Comparison of ENCODE assay signal across 8 cellular contexts in genomic region chr5:111756701-111757581, GRCh38. TPM values are rescaled to one million over a fixed set of nuclear protein-coding genes. Genes with fewer than 3 reads are reported as not detected.
DNase-seq lines count a peak whose midpoint lies in the region; ATAC-seq, FAIRE-seq and TF ChIP-seq lines count a peak whose summit lies in the region.

Gene NREP, minus strand, starts transcription at chr5:111757194. Its CDS starts 1,422 bp downstream, at chr5:111755772.

- TF ChIP-seq POLR2A in H1 (IDR thresholded peaks at IDR 0.05; ENCODE audit: control extremely low read depth in 1 of 2, low read depth in 2 of 2, low read length in 2 of 2), result peak; percentile 91 to 95

- H3K27ac Mint-ChIP-seq in CD4-positive, alpha-beta memory T cell, result peak within 1 kb of the TSS in 3 of 7 donors; percentile 37 to 80 (median 47)
- H3K27ac Mint-ChIP-seq in activated CD8-positive, alpha-beta T cell treated with anti-CD3 and anti-CD28 coated beads for 36 hours, result peak within 1 kb of the TSS; percentile 82

- peak within 1 kb of the TSS; percentile 98 for H3K56ac ChIP-seq in H1 (replicated peaks; ENCODE audit: insufficient read length, low read depth, low read length)

- peak; percentile 51 for ATAC-seq in GM19467 (IDR thresholded peaks at IDR 0.05; ENCODE audit: unreplicated experiment)
- peak; percentile 71 for ATAC-seq in activated CD8-positive, alpha-beta T cell treated with anti-CD3 and anti-CD28 coated beads for 36 hours

- peak; percentile 1 to 15; a peak in 1 of 4 replicates for TF ChIP-seq RAD21 in H1 (IDR thresholded peaks at IDR 0.05 in 1 of 2, conservative IDR thresholded peaks at IDR 0.05 in 1 of 2; ENCODE audit: low read depth in 2 of 2, low read length in 2 of 2)

- H2BK120ac ChIP-seq in H1 (replicated peaks; ENCODE audit: low read depth, low read length), result peak within 1 kb of the TSS; percentile 34
- peak within 1 kb of the TSS; percentile 99 for H2BK120ac ChIP-seq in mesenchymal stem cell (ENCODE audit: low read depth, low read length)

- no peaks in the 10 kb centered on the region for H3K4me1 ChIP-seq in CD4-positive, alpha-beta memory T cell (ENCODE audit: insufficient read depth, low read length)
- H3K4me1 ChIP-seq in H1 (replicated peaks in 1 of 4; ENCODE audit: control insufficient read depth in 3 of 4, insufficient read depth in 4 of 4, low read length in 3 of 4), result peaks cover 0 to 10% (median 3%) of the 10 kb centered on the region in 4 experiments; a peak in 3 of 7 replicates
- H3K4me1 ChIP-seq in mesenchymal stem cell (ENCODE audit: control insufficient read depth, insufficient read depth, low read depth, low read length), result peaks cover 3% of the 10 kb centered on the region

- peak within 1 kb of the TSS; percentile 76 for H3K18ac ChIP-seq in H1 (ENCODE audit: extremely low read depth, low read length)
- peak within 1 kb of the TSS; percentile 83 to 94 for H3K18ac ChIP-seq in mesenchymal stem cell (ENCODE audit: low read depth in 1 of 2, low read length in 2 of 2)

- WGBS in H1 (ENCODE audit: extremely low coverage in 1 of 2, insufficient coverage in 1 of 2, insufficient read length in 1 of 2, insufficient replicate concordance in 2 of 2, low coverage in 1 of 2, low lambda C conversion rate in 2 of 2, missing lambda C conversion rate in 1 of 2), 2 experiments, result 4% methylated on average over 15 of the region's 19 CpGs; no CpG with 5 or more reads in 1 of the 2 experiments
- WGBS in mesenchymal stem cell, result 0% methylated on average over 13 of the region's 19 CpGs

- H3K9ac ChIP-seq in H1 (replicated peaks in 1 of 4; ENCODE audit: extremely low read depth in 1 of 4, low read depth in 3 of 4, low read length in 3 of 4), result peak within 1 kb of the TSS; percentile 84 to 97 (median 96)
- peak within 1 kb of the TSS; percentile 90 for H3K9ac ChIP-seq in mesenchymal stem cell (ENCODE audit: low read length)

- H2BK5ac ChIP-seq in H1 (ENCODE audit: low read depth, low read length) (peak within 1 kb of the TSS; percentile 92), mesenchymal stem cell (ENCODE audit: low read depth, low read length, poor library complexity, severe bottlenecking) (peak within 1 kb of the TSS; percentile 75)

- no peak within 1 kb of the TSS for H3K27ac ChIP-seq in CD4-positive, alpha-beta memory T cell (ENCODE audit: low read depth, low read length)
- H3K27ac ChIP-seq in HL-60 (replicated peaks) (peak within 1 kb of the TSS; percentile 96), H1 (ENCODE audit: low read depth, low read length) (peak within 1 kb of the TSS; percentile 94), mesenchymal stem cell (ENCODE audit: low read length, poor library complexity, severe bottlenecking) (peak within 1 kb of the TSS; percentile 97)

- CTCF ChIA-PET in CD4-positive, alpha-beta memory T cell (lab: Charles Lee; ENCODE audit: partially characterized antibody), result no interaction called here
- CTCF ChIA-PET in activated CD8-positive, alpha-beta T cell treated with anti-CD3 and anti-CD28 coated beads for 36 hours (lab: Charles Lee), result interaction anchor here (0.6 to 2.0 kb wide), 7 partner anchors 8 to 226 kb away, joined by 3 to 7 read pairs (median 4); no protein-coding TSS in a partner anchor
- CTCF ChIA-PET in H1 (lab: Charles Lee; ENCODE audit: partially characterized antibody), result interaction anchor here (0.6 to 2.4 kb wide), 4 partner anchors 15 to 955 kb away, joined by 3 to 6 read pairs (median 5); no protein-coding TSS in a partner anchor

- H3K36me3 ChIP-seq in CD4-positive, alpha-beta memory T cell (ENCODE audit: insufficient read depth, low read length), result no peaks in the 10 kb centered on the region
- H3K36me3 ChIP-seq in H1 (ENCODE audit: control insufficient read depth in 2 of 4, insufficient read depth in 4 of 4, low read length in 3 of 4) (peaks cover 0 to 18% (median 0%) of the 10 kb centered on the region in 4 experiments; a peak in 3 of 8 replicates), mesenchymal stem cell (ENCODE audit: control insufficient read depth in 1 of 2, insufficient read depth in 2 of 2, low read depth in 1 of 2, low read length in 2 of 2) (peaks cover 0 to 2% of the 10 kb centered on the region in 2 experiments)

- H3K4me3 ChIP-seq in CD4-positive, alpha-beta memory T cell (ENCODE audit: low read length in 2 of 2), result peak within 1 kb of the TSS in 1 of 2 donors; percentile 59
- H3K4me3 ChIP-seq in HL-60 (replicated peaks; ENCODE audit: insufficient read depth, low read length) (peak within 1 kb of the TSS; percentile 51), H1 (ENCODE audit: extremely low read depth in 1 of 4, insufficient read depth in 2 of 4, low read depth in 3 of 4, low read length in 4 of 4) (peak within 1 kb of the TSS; percentile 81 to 99 (median 84)), mesenchymal stem cell (ENCODE audit: insufficient read depth in 1 of 2, low read depth in 1 of 2, low read length in 2 of 2) (peak within 1 kb of the TSS; percentile 52 to 82)

- peak within 1 kb of the TSS; percentile 80 to 90 for H3K4me2 ChIP-seq in H1 (ENCODE audit: insufficient read depth in 1 of 2, low read depth in 2 of 2, low read length in 2 of 2)
- peak within 1 kb of the TSS; percentile 74 for H3K4me2 ChIP-seq in mesenchymal stem cell (ENCODE audit: low read length, poor library complexity, severe bottlenecking)

- H2AFZ ChIP-seq in H1 (ENCODE audit: low read length) (peak within 1 kb of the TSS; percentile 60; the same call in 1 of the 2 replicates), mesenchymal stem cell (ENCODE audit: low read depth, low read length) (peak within 1 kb of the TSS; percentile 20)

- H3K27me3 ChIP-seq in CD4-positive, alpha-beta memory T cell (ENCODE audit: insufficient read depth, low read length), result no peaks in the 10 kb centered on the region
- H3K27me3 ChIP-seq in HL-60 (ENCODE audit: insufficient read depth, poor library complexity, severe bottlenecking) (no peaks in the 10 kb centered on the region), H1 (replicated peaks in 1 of 4; ENCODE audit: control insufficient read depth in 3 of 4, extremely low read depth in 1 of 4, insufficient read depth in 3 of 4, low read length in 3 of 4) (no peaks in the 10 kb centered on the region), mesenchymal stem cell (ENCODE audit: control insufficient read depth in 1 of 2, insufficient read depth in 1 of 2, low read length in 2 of 2) (no peaks in the 10 kb centered on the region)

- FAIRE-seq in H1 (lab: Jason Lieb, UNC), result peak; percentile 65

- no peaks in the 10 kb centered on the region for H4K20me1 ChIP-seq in H1 (replicated peaks in 1 of 2; ENCODE audit: control insufficient read depth in 1 of 2, insufficient read depth in 2 of 2, low read length in 2 of 2)

- peak within 1 kb of the TSS; percentile 86 for H4K91ac ChIP-seq in H1 (replicated peaks; ENCODE audit: insufficient read length, low read length)
- H4K91ac ChIP-seq in mesenchymal stem cell (ENCODE audit: low read length), result peak within 1 kb of the TSS; percentile 89

- peaks cover 6 to 12% (median 8%) of the 10 kb centered on the region in 4 donors for H3K4me1 Mint-ChIP-seq in CD4-positive, alpha-beta memory T cell
- peaks cover 21% of the 10 kb centered on the region for H3K4me1 Mint-ChIP-seq in activated CD8-positive, alpha-beta T cell treated with anti-CD3 and anti-CD28 coated beads for 36 hours (ENCODE audit: low read depth)

- POLR2A ChIA-PET in CD4-positive, alpha-beta memory T cell (lab: Charles Lee; ENCODE audit: partially characterized antibody), result interaction anchor here (0.8 to 1.2 kb wide), 2 partner anchors 225 to 404 kb away, joined by 3 to 4 read pairs; no protein-coding TSS in a partner anchor
- POLR2A ChIA-PET in activated CD8-positive, alpha-beta T cell treated with anti-CD3 and anti-CD28 coated beads for 36 hours (lab: Charles Lee), result interaction anchor here (0.6 to 2.0 kb wide), 4 partner anchors 14 to 404 kb away, joined by 3 to 8 read pairs (median 3); no protein-coding TSS in a partner anchor
- POLR2A ChIA-PET in H1 (lab: Charles Lee; ENCODE audit: partially characterized antibody), result interaction anchor here (0.6 to 3.7 kb wide), 40 partner anchors 9 to 1316 kb away, joined by 3 to 28 read pairs (median 4); partner anchors contain the start of gene STARD4

- peak within 1 kb of the TSS; percentile 100 for H4K8ac ChIP-seq in H1 (ENCODE audit: extremely low read depth, insufficient read depth, low read length)
- H4K8ac ChIP-seq in mesenchymal stem cell (ENCODE audit: low read length), result peak within 1 kb of the TSS; percentile 88

- peaks cover 0 to 48% of the 10 kb centered on the region in 2 experiments; a peak in 3 of 4 replicates for H3K79me2 ChIP-seq in H1 (ENCODE audit: control insufficient read depth in 1 of 2, insufficient read depth in 2 of 2, low read length in 2 of 2)

- H3K79me1 ChIP-seq in H1 (ENCODE audit: low read depth, low read length), result no peaks in the 10 kb centered on the region
- H3K79me1 ChIP-seq in mesenchymal stem cell (replicated peaks; ENCODE audit: low read length, poor library complexity, severe bottlenecking), result peaks cover 1% of the 10 kb centered on the region

- no peak for TF ChIP-seq EP300 in H1 (IDR thresholded peaks at IDR 0.05; ENCODE audit: borderline replicate concordance in 1 of 2, low read depth in 2 of 2, low read length in 2 of 2)

- no peaks in the 10 kb centered on the region for H3K9me3 Mint-ChIP-seq in CD4-positive, alpha-beta memory T cell
- no peaks in the 10 kb centered on the region for H3K9me3 Mint-ChIP-seq in activated CD8-positive, alpha-beta T cell treated with anti-CD3 and anti-CD28 coated beads for 36 hours

- peaks cover 4% of the 10 kb centered on the region for H3K23me2 ChIP-seq in H1 (ENCODE audit: low read depth, low read length)

- H3K14ac ChIP-seq in H1 (ENCODE audit: insufficient read length) (no peak within 1 kb of the TSS), mesenchymal stem cell (ENCODE audit: low read length in 2 of 2) (peak within 1 kb of the TSS in 1 of 2 experiments; percentile 55)

- H3K4ac ChIP-seq in H1 (replicated peaks; ENCODE audit: insufficient read length, low read depth, low read length) (peak within 1 kb of the TSS; percentile 59), mesenchymal stem cell (ENCODE audit: low read depth in 1 of 2, low read length in 2 of 2) (peak within 1 kb of the TSS; percentile 75 to 93)

- no peaks in the 10 kb centered on the region for H3K9me3 ChIP-seq in CD4-positive, alpha-beta memory T cell (ENCODE audit: control insufficient read depth in 1 of 2, low read length in 2 of 2)
- no peaks in the 10 kb centered on the region for H3K9me3 ChIP-seq in H1 (ENCODE audit: insufficient read depth in 2 of 2, low read depth in 1 of 2, low read length in 1 of 2)
- H3K9me3 ChIP-seq in mesenchymal stem cell (ENCODE audit: control insufficient read depth, low read length), result no peaks in the 10 kb centered on the region

- TF ChIP-seq CTCF in HL-60 (IDR thresholded peaks at IDR 0.05; ENCODE audit: insufficient read depth, low read length), result no peak
- TF ChIP-seq CTCF in activated CD8-positive, alpha-beta T cell treated with anti-CD3 and anti-CD28 coated beads for 36 hours (IDR thresholded peaks at IDR 0.05), result no peak
- TF ChIP-seq CTCF in H1 (IDR thresholded peaks at IDR 0.05; ENCODE audit: control extremely low read depth in 1 of 3, insufficient read depth in 1 of 3, low read depth in 1 of 3, low read length in 3 of 3), result peak in 1 of 3 experiments; percentile 10; a peak in 1 of 4 replicates

- no peak within 1 kb of the TSS for H2BK20ac ChIP-seq in H1 (ENCODE audit: low read length)

- intact Hi-C loops in CD4-positive, alpha-beta memory T cell (cut with micrococcal nuclease), result loop anchor here (5.0 kb wide), 1 partner anchor 405 kb away; no protein-coding TSS in a partner anchor
- intact Hi-C loops in activated CD8-positive, alpha-beta T cell treated with anti-CD3 and anti-CD28 coated beads for 36 hours (cut with micrococcal nuclease), result no loop called here

- H3K23ac ChIP-seq in H1 (ENCODE audit: insufficient read length) (no peak within 1 kb of the TSS), mesenchymal stem cell (ENCODE audit: low read length in 2 of 2) (no peak within 1 kb of the TSS)

- H2BK12ac ChIP-seq in H1 (ENCODE audit: low read depth, low read length) (no peak within 1 kb of the TSS; the same call in none of the 2 replicates), mesenchymal stem cell (ENCODE audit: low read length in 2 of 2) (peak within 1 kb of the TSS in 1 of 2 experiments; percentile 34)

- peak within 1 kb of the TSS; percentile 82 to 93 (median 86) for H3K4me3 Mint-ChIP-seq in CD4-positive, alpha-beta memory T cell
- H3K4me3 Mint-ChIP-seq in activated CD8-positive, alpha-beta T cell treated with anti-CD3 and anti-CD28 coated beads for 36 hours, result peak within 1 kb of the TSS; percentile 80

- H2AK5ac ChIP-seq in H1 (ENCODE audit: low read depth, low read length) (no peak within 1 kb of the TSS), mesenchymal stem cell (ENCODE audit: low read length, severe bottlenecking) (peak within 1 kb of the TSS; percentile 33)

- H3K27me3 Mint-ChIP-seq in CD4-positive, alpha-beta memory T cell, result peaks cover 6 to 10% of the 10 kb centered on the region in 2 donors
- H3K27me3 Mint-ChIP-seq in activated CD8-positive, alpha-beta T cell treated with anti-CD3 and anti-CD28 coated beads for 36 hours, result no peaks in the 10 kb centered on the region

- peak within 1 kb of the TSS; percentile 96 for H4K5ac ChIP-seq in H1 (ENCODE audit: insufficient read length, low read depth, low read length)

- DNase-seq in CD4-positive, alpha-beta memory T cell, result peak in 4 of 5 donors; percentile 65 to 76 (median 70)
- DNase-seq in HL-60 (ENCODE audit: low read depth in 1 of 2, low spot score in 1 of 2) (peak; percentile 52 to 70), NCI-H82 (lab: John Stamatoyannopoulos, UW) (peak; percentile 96), H1 (ENCODE audit: low read depth in 1 of 2, low spot score in 2 of 2) (peak in 1 of 2 experiments; percentile 81), mesenchymal stem cell (peak; percentile 99)
- DNase-seq in activated CD8-positive, alpha-beta T cell treated with anti-CD3 and anti-CD28 coated beads for 36 hours, result peak; percentile 90
- DNase-seq in stimulated activated CD8-positive, alpha-beta memory T cell treated with anti-CD3 and anti-CD28 coated beads, Interleukin-12 subunit alpha, Interleukin-12 subunit beta, amount 100 ng/mL, for 1 hour (ENCODE audit: low read depth), result peak; percentile 45

- H3K36me3 Mint-ChIP-seq in CD4-positive, alpha-beta memory T cell, result peaks cover 0 to 1% of the 10 kb centered on the region in 2 donors
- no peaks in the 10 kb centered on the region for H3K36me3 Mint-ChIP-seq in activated CD8-positive, alpha-beta T cell treated with anti-CD3 and anti-CD28 coated beads for 36 hours (ENCODE audit: low read depth)

- H2BK15ac ChIP-seq in H1 (ENCODE audit: low read length) (no peak within 1 kb of the TSS; the same call in 1 of the 2 replicates), mesenchymal stem cell (ENCODE audit: low read depth, poor library complexity, severe bottlenecking) (peak within 1 kb of the TSS; percentile 2)

RNA-seq across cellular contexts. Expression of gene NREP, which starts in this region (rescaled TPM):
- total RNA-seq in CD4-positive, alpha-beta memory T cell, result under 1 TPM; 0.36 to 0.41 TPM
- under 1 TPM; 0.25 to 0.80 TPM for polyA plus RNA-seq in CD4-positive, alpha-beta memory T cell
- total RNA-seq in activated CD8-positive, alpha-beta T cell treated with anti-CD3 and anti-CD28 coated beads for 36 hours, result 10 to 100 TPM; 21.7 to 22.6 TPM
- total RNA-seq in H1 (2021; fragmentation: NEBNext Ultra II Directional; extraction: Animal tissue kit (Norgen Biotek cat#: 25700)), result 254 and 271 TPM in 2 replicates
- polyA plus RNA-seq in H1 (2011; rRNA removed), result 171 and 301 TPM in 2 replicates
- 298 TPM for polyA plus RNA-seq in H1 (2011; cell fraction: cytosol; rRNA removed)
- polyA plus RNA-seq in H1 (2011; cell fraction: nucleus; rRNA removed), result 110 TPM
- 155 to 220 TPM (median 172 TPM) in 4 replicates for polyA plus RNA-seq in H1 (2012, experiment 1 of 2)
- polyA plus RNA-seq in H1 (2012, experiment 2 of 2), result 147 TPM
- polyA plus RNA-seq in H1 (2013, experiment 1 of 2), result 272 TPM
- polyA plus RNA-seq in H1 (2013, experiment 2 of 2), result 278 TPM
- polyA minus RNA-seq in H1 (2011; rRNA and poly(A)+ RNA removed), result 145 and 168 TPM in 2 replicates
- polyA minus RNA-seq in H1 (2011; cell fraction: cytosol; rRNA and poly(A)+ RNA removed), result 88.7 TPM
- 211 TPM for polyA minus RNA-seq in H1 (2011; cell fraction: nucleus; rRNA and poly(A)+ RNA removed)
- polyA plus RNA-seq in mesenchymal stem cell (2013, experiment 1 of 2), result 303 TPM
- 305 TPM for polyA plus RNA-seq in mesenchymal stem cell (2013, experiment 2 of 2)

Comparison
In these comparisons a context has a peak if more than half of its experiments do, and no peak if none do; other contexts are left out.
1. RNA of gene NREP (total RNA-seq): 254 to 271 TPM in H1 and 21.7 to 22.6 TPM in activated CD8-positive, alpha-beta T cell treated with anti-CD3 and anti-CD28 coated beads for 36 hours; 0.36 to 0.41 TPM in CD4-positive, alpha-beta memory T cell; every median in the first group is over 10 times any median in the second.
2. RNA of gene NREP (total RNA-seq): 254 to 271 TPM in H1; 21.7 to 22.6 TPM in activated CD8-positive, alpha-beta T cell treated with anti-CD3 and anti-CD28 coated beads for 36 hours; every median in the first group is over 10 times any median in the second.
3. RNA of gene NREP (polyA plus RNA-seq): 110 to 301 TPM in H1; 0.25 to 0.80 TPM in CD4-positive, alpha-beta memory T cell; every median in the first group is over 10 times any median in the second.
4. Peak in DNase-seq in CD4-positive, alpha-beta memory T cell; RNA of the gene not detected or under 1 TPM.